ENCODE assay signal across 1 cellular context in the genomic region with DNA sequence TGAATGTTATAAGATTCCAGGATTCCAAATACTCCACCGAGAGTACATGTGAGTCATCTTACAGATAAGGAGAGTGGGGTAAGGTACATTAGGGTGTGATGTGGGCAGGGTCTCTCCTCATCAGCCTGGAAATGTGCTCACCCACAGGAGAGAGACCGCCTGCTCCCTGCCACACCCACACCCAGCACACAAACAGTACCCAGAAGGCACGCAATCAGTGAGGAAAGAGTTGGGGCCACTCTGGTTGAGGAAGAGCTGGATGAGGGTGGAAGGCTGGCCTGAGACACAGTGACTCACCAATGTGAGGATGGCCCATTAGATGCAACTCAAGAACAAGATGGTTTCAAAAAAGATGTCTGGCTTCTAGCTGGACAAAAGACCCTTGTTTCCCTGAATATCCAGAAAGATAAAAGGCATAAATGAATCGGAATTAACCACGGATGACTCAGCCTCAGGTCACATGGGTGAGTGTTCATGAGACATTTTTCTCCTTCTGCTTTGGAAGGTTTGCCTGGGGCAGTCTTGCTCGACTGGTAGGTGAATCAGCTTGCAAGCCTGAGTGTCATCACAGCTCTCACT.
TF ChIP-seq lines count a peak whose summit lies in the region.

No MANE protein-coding gene starts in this region.

TF ChIP-seq in GM23338, 12 proteins besides CTCF, POLR2A, EP300 and RAD21 (continued from another document):
- TF ChIP-seq, protein P1, sequence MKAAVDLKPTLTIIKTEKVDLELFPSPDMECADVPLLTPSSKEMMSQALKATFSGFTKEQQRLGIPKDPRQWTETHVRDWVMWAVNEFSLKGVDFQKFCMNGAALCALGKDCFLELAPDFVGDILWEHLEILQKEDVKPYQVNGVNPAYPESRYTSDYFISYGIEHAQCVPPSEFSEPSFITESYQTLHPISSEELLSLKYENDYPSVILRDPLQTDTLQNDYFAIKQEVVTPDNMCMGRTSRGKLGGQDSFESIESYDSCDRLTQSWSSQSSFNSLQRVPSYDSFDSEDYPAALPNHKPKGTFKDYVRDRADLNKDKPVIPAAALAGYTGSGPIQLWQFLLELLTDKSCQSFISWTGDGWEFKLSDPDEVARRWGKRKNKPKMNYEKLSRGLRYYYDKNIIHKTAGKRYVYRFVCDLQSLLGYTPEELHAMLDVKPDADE (IDR thresholded peaks at IDR 0.05), result no peak
- TF ChIP-seq ZNF331 (CRISPR knock-in tag; IDR thresholded peaks at IDR 0.05; ENCODE audit: low read depth), result no peak
- TF ChIP-seq, protein P2, sequence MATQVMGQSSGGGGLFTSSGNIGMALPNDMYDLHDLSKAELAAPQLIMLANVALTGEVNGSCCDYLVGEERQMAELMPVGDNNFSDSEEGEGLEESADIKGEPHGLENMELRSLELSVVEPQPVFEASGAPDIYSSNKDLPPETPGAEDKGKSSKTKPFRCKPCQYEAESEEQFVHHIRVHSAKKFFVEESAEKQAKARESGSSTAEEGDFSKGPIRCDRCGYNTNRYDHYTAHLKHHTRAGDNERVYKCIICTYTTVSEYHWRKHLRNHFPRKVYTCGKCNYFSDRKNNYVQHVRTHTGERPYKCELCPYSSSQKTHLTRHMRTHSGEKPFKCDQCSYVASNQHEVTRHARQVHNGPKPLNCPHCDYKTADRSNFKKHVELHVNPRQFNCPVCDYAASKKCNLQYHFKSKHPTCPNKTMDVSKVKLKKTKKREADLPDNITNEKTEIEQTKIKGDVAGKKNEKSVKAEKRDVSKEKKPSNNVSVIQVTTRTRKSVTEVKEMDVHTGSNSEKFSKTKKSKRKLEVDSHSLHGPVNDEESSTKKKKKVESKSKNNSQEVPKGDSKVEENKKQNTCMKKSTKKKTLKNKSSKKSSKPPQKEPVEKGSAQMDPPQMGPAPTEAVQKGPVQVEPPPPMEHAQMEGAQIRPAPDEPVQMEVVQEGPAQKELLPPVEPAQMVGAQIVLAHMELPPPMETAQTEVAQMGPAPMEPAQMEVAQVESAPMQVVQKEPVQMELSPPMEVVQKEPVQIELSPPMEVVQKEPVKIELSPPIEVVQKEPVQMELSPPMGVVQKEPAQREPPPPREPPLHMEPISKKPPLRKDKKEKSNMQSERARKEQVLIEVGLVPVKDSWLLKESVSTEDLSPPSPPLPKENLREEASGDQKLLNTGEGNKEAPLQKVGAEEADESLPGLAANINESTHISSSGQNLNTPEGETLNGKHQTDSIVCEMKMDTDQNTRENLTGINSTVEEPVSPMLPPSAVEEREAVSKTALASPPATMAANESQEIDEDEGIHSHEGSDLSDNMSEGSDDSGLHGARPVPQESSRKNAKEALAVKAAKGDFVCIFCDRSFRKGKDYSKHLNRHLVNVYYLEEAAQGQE (IDR thresholded peaks at IDR 0.05; ENCODE audit: unreplicated experiment), result no peak
